ENCODE assay signal across 8 cellular contexts in genomic region chr21:41460578-41461527, GRCh38. TPM values are rescaled to one million over a fixed set of nuclear protein-coding genes. Genes with fewer than 3 reads are reported as not detected.
DNase-seq lines count a peak whose midpoint lies in the region; ATAC-seq and TF ChIP-seq lines count a peak whose summit lies in the region.

No MANE protein-coding gene starts in this region.

- H3K27me3 ChIP-seq in OCI-LY3 (ENCODE audit: low read depth, low read length) (no peaks in the 10 kb centered on the region), neutrophil (no peaks in the 10 kb centered on the region), suprapubic skin (no peaks in the 10 kb centered on the region)

- no peak for TF ChIP-seq POLR2A in suprapubic skin (IDR thresholded peaks at IDR 0.05)

- peaks cover 15% of the 10 kb centered on the region for H3K4me1 ChIP-seq in OCI-LY3 (ENCODE audit: low read length)
- H3K4me1 ChIP-seq in neutrophil (ENCODE audit: control insufficient read depth in 1 of 2, insufficient read depth in 1 of 2, low read depth in 1 of 2, low read length in 1 of 2): no peaks in the 10 kb centered on the region
- peaks cover 3% of the 10 kb centered on the region for H3K4me1 ChIP-seq in suprapubic skin

- peak; percentile 70 for ATAC-seq in HG02870 (IDR thresholded peaks at IDR 0.05; ENCODE audit: unreplicated experiment)
- ATAC-seq in GM21619 (IDR thresholded peaks at IDR 0.05; ENCODE audit: unreplicated experiment): no peak

- WGBS in suprapubic skin: 27% methylated on average over 15 of the region's 17 CpGs

- H3K9me3 ChIP-seq in OCI-LY3 (ENCODE audit: insufficient read depth, low read length) (no peaks in the 10 kb centered on the region), neutrophil (no peaks in the 10 kb centered on the region), suprapubic skin (no peaks in the 10 kb centered on the region)

- H3K27ac ChIP-seq in OCI-LY3 (ENCODE audit: low read length) (no peak overlapping the region), neutrophil (no peak overlapping the region), suprapubic skin (no peak overlapping the region)

- DNase-seq in GF-D8 (lab: John Stamatoyannopoulos, UW) (peak; percentile 28), fibroblast of peridontal ligament (ENCODE audit: extremely low read depth) (peak; percentile 70), suprapubic skin (ENCODE audit: low spot score in 2 of 2) (peak; percentile 80 to 88)
- peak; percentile 60 to 69 for DNase-seq in activated T-cell treated with anti-CD3 and anti-CD28 coated beads, Interleukin-2, amount 50 U/mL, for 48 hours

- H3K4me3 ChIP-seq in OCI-LY3 (ENCODE audit: low read length) (no peak overlapping the region), neutrophil (ENCODE audit: low read depth in 1 of 2, low read length in 1 of 2) (no peak overlapping the region), suprapubic skin (no peak overlapping the region)

- H3K36me3 ChIP-seq in OCI-LY3 (replicated peaks; ENCODE audit: low read depth, low read length): no peaks in the 10 kb centered on the region
- H3K36me3 ChIP-seq in neutrophil: peaks cover 18% of the 10 kb centered on the region
- H3K36me3 ChIP-seq in suprapubic skin: peaks cover 28% of the 10 kb centered on the region

- H3K4me2 ChIP-seq in OCI-LY3 (ENCODE audit: low read length): 0 out of 2 replicates have a peak overlapping the region, but pooled peaks have one; percentile 6

- no peak overlapping the region for H3K9ac ChIP-seq in OCI-LY3 (ENCODE audit: low read length)

- no peaks in the 10 kb centered on the region for H3K79me2 ChIP-seq in OCI-LY3 (ENCODE audit: low read length)

- TF ChIP-seq CTCF in OCI-LY3 (IDR thresholded peaks at IDR 0.05; ENCODE audit: low read depth, low read length) (peak; percentile 75), neutrophil (IDR thresholded peaks at IDR 0.05) (peak; percentile 63), suprapubic skin (IDR thresholded peaks at IDR 0.05) (peak; percentile 50 to 82)

- no peak overlapping the region for H2AFZ ChIP-seq in OCI-LY3 (ENCODE audit: low read depth, low read length)

- no peak for TF ChIP-seq EP300 in suprapubic skin (IDR thresholded peaks at IDR 0.05)

- H4K20me1 ChIP-seq in OCI-LY3 (ENCODE audit: insufficient read depth, low read length): no peaks in the 10 kb centered on the region

RNA-seq across cellular contexts. Expression of gene MX1, which starts 34.8 kb away (rescaled TPM):
- 10 to 100 TPM in 1 of 4 donors, 1 to 10 TPM in 3; 4.3 to 16.4 (median 8.5) TPM for total RNA-seq in suprapubic skin

RNA-seq across cellular contexts. Expression of gene TMPRSS2, which starts 47.1 kb away (rescaled TPM):
- 10 to 100 TPM in 2 of 4 donors, 1 to 10 TPM in 2; 5.9 to 36.7 (median 10.5) TPM for total RNA-seq in suprapubic skin

Comparison
In these comparisons a context has a peak if more than half of its experiments do, and no peak if none do; other contexts are left out.
1. DNase-seq: peak in every context shown above with its lines; median percentile 84 in suprapubic skin; 70 in fibroblast of peridontal ligament; 64 in activated T-cell treated with anti-CD3 and anti-CD28 coated beads, Interleukin-2, amount 50 U/mL, for 48 hours; 28 in GF-D8.